ENCODE assay signal across 1 cellular context in genomic region chr3:45994661-45995369, GRCh38.
A peak's percentile ranks its signal among the peaks of the same experiment; 100 is the strongest.
TF ChIP-seq lines count a peak whose summit lies in the region.

No MANE protein-coding gene starts in this region.

TF ChIP-seq in GM12878, 131 proteins besides CTCF, POLR2A, EP300 and RAD21 (continued from another document):
- TF ChIP-seq HCFC1 (IDR thresholded peaks at IDR 0.05; ENCODE audit: low read length) (no peak), TARDBP (IDR thresholded peaks at IDR 0.05; ENCODE audit: borderline replicate concordance) (no peak), POU2F2 (IDR thresholded peaks at IDR 0.05; ENCODE audit: borderline replicate concordance, low read depth, low read length) (no peak), CUX1 (IDR thresholded peaks at IDR 0.05; ENCODE audit: insufficient replicate concordance, low read depth, low read length) (no peak), HDAC2 (IDR thresholded peaks at IDR 0.05) (no peak), CHD4 (IDR thresholded peaks at IDR 0.05) (no peak), RB1 (IDR thresholded peaks at IDR 0.05; ENCODE audit: borderline replicate concordance) (no peak), SRF (IDR thresholded peaks at IDR 0.05; ENCODE audit: low read depth in 2 of 2, low read length in 2 of 2) (no peak), TCF3 (IDR thresholded peaks at IDR 0.05; ENCODE audit: borderline replicate concordance, insufficient read depth, low read depth, low read length) (no peak), GABPA (IDR thresholded peaks at IDR 0.05; ENCODE audit: low read depth) (no peak), SMAD1 (IDR thresholded peaks at IDR 0.05; ENCODE audit: low read depth, partially characterized antibody) (no peak), ELK1 (IDR thresholded peaks at IDR 0.05; ENCODE audit: low read depth, low read length) (no peak), ZBTB4 (CRISPR knock-in tag; IDR thresholded peaks at IDR 0.05) (no peak), ZSCAN29 (IDR thresholded peaks at IDR 0.05) (no peak), SREBF1 (IDR thresholded peaks at IDR 0.05; ENCODE audit: low read length) (no peak), TCF7 (IDR thresholded peaks at IDR 0.05; ENCODE audit: borderline replicate concordance) (no peak), IRF5 (IDR thresholded peaks at IDR 0.05; ENCODE audit: borderline replicate concordance) (no peak), HSF1 (IDR thresholded peaks at IDR 0.05; ENCODE audit: low read depth, low read length) (no peak), ZBED1 (IDR thresholded peaks at IDR 0.05; ENCODE audit: borderline replicate concordance) (no peak), JUNB (IDR thresholded peaks at IDR 0.05) (no peak), ATF3 (IDR thresholded peaks at IDR 0.05; ENCODE audit: borderline replicate concordance, extremely low read depth, low read depth, low read length) (no peak), REST (IDR thresholded peaks at IDR 0.05; ENCODE audit: low read depth, low read length) (no peak), MYB (IDR thresholded peaks at IDR 0.05; ENCODE audit: borderline replicate concordance, low read depth, low read length) (no peak), MEF2B (IDR thresholded peaks at IDR 0.05; ENCODE audit: partially characterized antibody, poor library complexity, severe bottlenecking) (peak; percentile 22), BCL11A (IDR thresholded peaks at IDR 0.05; ENCODE audit: low read depth, low read length) (0 out of 2 replicates have a peak, but pooled peaks have one; percentile 6), ATF2 (IDR thresholded peaks at IDR 0.05; ENCODE audit: low read length) (no peak), ZBTB40 (IDR thresholded peaks at IDR 0.05; ENCODE audit: borderline replicate concordance) (no peak), ATF7 (IDR thresholded peaks at IDR 0.05; ENCODE audit: low read depth) (no peak), PAX8 (IDR thresholded peaks at IDR 0.05) (no peak), YY1 (IDR thresholded peaks at IDR 0.05; ENCODE audit: low read depth, low read length) (no peak), NBN (IDR thresholded peaks at IDR 0.05) (no peak), BHLHE40 (IDR thresholded peaks at IDR 0.05; ENCODE audit: borderline replicate concordance in 1 of 2, low read depth in 2 of 2, low read length in 1 of 2) (peak; percentile 49 to 62; a peak in 2 of 4 replicates), PAX5 (IDR thresholded peaks at IDR 0.05; ENCODE audit: borderline replicate concordance, low read depth, low read length) (no peak), FOXK2 (IDR thresholded peaks at IDR 0.05) (no peak)
